Comparison of ENCODE assay signal across 9 cellular contexts in genomic region chr10:83991986-83992753, GRCh38.
A peak's percentile ranks its signal among the peaks of the same experiment; 100 is the strongest.
DNase-seq lines count a peak whose midpoint lies in the region; ATAC-seq, FAIRE-seq and TF ChIP-seq lines count a peak whose summit lies in the region.
"Had no signal": no experiment of that assay in that cellular context is flagged by ENCODE, and none has a peak within 500 bp of the region (broad histone marks: within the 10 kb centered on the region; RNA-seq: fewer than 3 reads in every experiment).

No MANE protein-coding gene starts in this region.

- DNase-seq in EH (ENCODE audit: low read depth) (peak; percentile 16), MG63 (peak; percentile 34), bronchial epithelial cell (ENCODE audit: low read depth) (peak; percentile 33), coronary artery (ENCODE audit: low spot score) (no peak)
- DNase-seq in stimulated activated CD4-positive, alpha-beta T cell treated with anti-CD3 and anti-CD28 coated beads, Interleukin-4, amount 100 ng/mL, for 24 hours: peak; percentile 6
- DNase-seq in activated CD4-positive, CD25-positive, alpha-beta regulatory T cell treated with anti-CD3 and anti-CD28 coated beads, Interleukin-2, amount 50 U/mL, for 72 hours: no peak

- TF ChIP-seq CTCF in bronchial epithelial cell (IDR thresholded peaks at IDR 0.05; ENCODE audit: insufficient read depth, low read length, severe bottlenecking) (peak; percentile 58), coronary artery (IDR thresholded peaks at IDR 0.05) (no peak)

- H3K9me3 ChIP-seq in MG63: no peaks in the 10 kb centered on the region
- H3K9me3 ChIP-seq: thoracic aorta had no signal

- H3K4me3 ChIP-seq in MG63 (no peak overlapping the region), bronchial epithelial cell (ENCODE audit: low read depth, low read length) (no peak overlapping the region), coronary artery (no peak overlapping the region)
- H3K4me3 ChIP-seq: thoracic aorta had no signal

- H3K27ac ChIP-seq in coronary artery: no peak overlapping the region
- H3K27ac ChIP-seq: thoracic aorta had no signal

- no peak for FAIRE-seq in bronchial epithelial cell (lab: Jason Lieb, UNC)

- ATAC-seq in GM19467 (IDR thresholded peaks at IDR 0.05; ENCODE audit: unreplicated experiment) (peak; percentile 43), HG02981 (IDR thresholded peaks at IDR 0.05; ENCODE audit: unreplicated experiment) (no peak)

- no peaks in the 10 kb centered on the region for H3K36me3 ChIP-seq in MG63
- H3K36me3 ChIP-seq in bronchial epithelial cell (ENCODE audit: control insufficient read depth, insufficient read depth, low read length): no peaks in the 10 kb centered on the region
- H3K36me3 ChIP-seq: thoracic aorta had no signal

- H3K27me3 ChIP-seq in MG63 (no peaks in the 10 kb centered on the region), bronchial epithelial cell (ENCODE audit: control insufficient read depth, insufficient read depth, low read length) (no peaks in the 10 kb centered on the region)

Comparison
In these comparisons a context has a peak if more than half of its experiments do, and no peak if none do; other contexts are left out.
1. DNase-seq: peak in EH (single experiment), MG63 (single experiment), bronchial epithelial cell (single experiment) and stimulated activated CD4-positive, alpha-beta T cell treated with anti-CD3 and anti-CD28 coated beads, Interleukin-4, amount 100 ng/mL, for 24 hours (single experiment); none in activated CD4-positive, CD25-positive, alpha-beta regulatory T cell treated with anti-CD3 and anti-CD28 coated beads, Interleukin-2, amount 50 U/mL, for 72 hours (single experiment) and coronary artery (single experiment).